In the genomic region with DNA sequence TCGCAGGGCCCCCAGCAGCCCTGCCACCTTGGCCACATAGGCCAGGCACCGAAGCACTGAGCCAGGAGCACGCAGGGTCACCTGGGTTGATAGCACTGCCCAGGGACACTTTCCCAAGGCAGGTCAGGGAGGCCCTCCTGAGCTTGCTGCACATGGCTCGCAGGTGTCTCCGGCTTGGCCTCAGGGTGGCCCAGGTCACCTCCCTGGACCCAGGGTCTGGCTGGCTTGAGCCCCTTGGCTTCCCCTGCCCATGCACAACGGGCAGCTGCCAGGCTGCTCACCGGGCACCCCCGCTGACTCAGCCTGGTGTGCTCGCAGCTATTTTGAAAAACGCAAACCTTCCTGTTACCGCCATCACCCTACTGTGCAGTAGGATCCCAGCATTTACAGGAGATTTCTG, we compare ENCODE assay signal across 29 cellular contexts.
"Had no signal": no experiment of that assay in that cellular context is flagged by ENCODE, and none has a peak within 500 bp of the region (broad histone marks: within the 10 kb centered on the region; RNA-seq: fewer than 3 reads in every experiment).

No MANE protein-coding gene starts in this region.

- H2AFZ ChIP-seq: hepatocyte had no signal

- H3K4me3 ChIP-seq: heart right ventricle, hepatocyte, left ventricle myocardium inferior, lung, mucosa of descending colon, pancreas, prostate gland, skin epidermis, stomach, testis, thyroid gland, transverse colon, upper lobe of left lung, vagina had no signal

- H3K9me3 ChIP-seq: mucosa of descending colon, pancreas, prostate gland, testis, thyroid gland, transverse colon, upper lobe of left lung, vagina had no signal

- H3K36me3 Mint-ChIP-seq: naive thymus-derived CD4-positive, alpha-beta T cell; natural killer cell treated with Interleukin-12 subunit alpha and Interleukin-12 subunit beta and Interleukin-15 and Interleukin-18, amount 100 ng/mL, for 72 hours; stimulated activated naive B cell treated with anti-CD40 and anti-IgM and Interleukin-4, amounts not matched to agents 10 μg/mL and 1 μg/mL and 100 μg/mL, for 72 hours had no signal

- ATAC-seq: heart right ventricle; mucosa of descending colon; naive thymus-derived CD4-positive, alpha-beta T cell; natural killer cell treated with Interleukin-12 subunit alpha and Interleukin-12 subunit beta and Interleukin-15 and Interleukin-18, amount 100 ng/mL, for 72 hours; pancreas; right cardiac atrium; sciatic nerve; stimulated activated naive B cell treated with anti-CD40 and anti-IgM and Interleukin-4, amounts not matched to agents 10 μg/mL and 1 μg/mL and 100 μg/mL, for 72 hours; stimulated activated naive CD8-positive, alpha-beta T cell treated with anti-CD3 and anti-CD28 coated beads, Interleukin-15, Interleukin-2, amounts not matched to agents 100 U/mL and 50 U/mL, for 24 hours had no signal

- H3K79me2 ChIP-seq: hepatocyte had no signal

- H3K4me3 Mint-ChIP-seq: naive thymus-derived CD4-positive, alpha-beta T cell; natural killer cell treated with Interleukin-12 subunit alpha and Interleukin-12 subunit beta and Interleukin-15 and Interleukin-18, amount 100 ng/mL, for 72 hours; stimulated activated naive B cell treated with anti-CD40 and anti-IgM and Interleukin-4, amounts not matched to agents 10 μg/mL and 1 μg/mL and 100 μg/mL, for 72 hours had no signal

- H3K36me3 ChIP-seq: heart right ventricle, left ventricle myocardium inferior, pancreas, prostate gland, stomach, thyroid gland, transverse colon, upper lobe of left lung, vagina had no signal

- H3K27ac ChIP-seq: heart right ventricle, hepatocyte, left ventricle myocardium inferior, pancreas, prostate gland, skin epidermis, stomach, testis, thyroid gland, transverse colon, upper lobe of left lung, vagina had no signal

- H3K27ac Mint-ChIP-seq: naive thymus-derived CD4-positive, alpha-beta T cell; natural killer cell treated with Interleukin-12 subunit alpha and Interleukin-12 subunit beta and Interleukin-15 and Interleukin-18, amount 100 ng/mL, for 72 hours; stimulated activated naive B cell treated with anti-CD40 and anti-IgM and Interleukin-4, amounts not matched to agents 10 μg/mL and 1 μg/mL and 100 μg/mL, for 72 hours had no signal

- H3K27me3 Mint-ChIP-seq: naive thymus-derived CD4-positive, alpha-beta T cell; natural killer cell treated with Interleukin-12 subunit alpha and Interleukin-12 subunit beta and Interleukin-15 and Interleukin-18, amount 100 ng/mL, for 72 hours; stimulated activated naive B cell treated with anti-CD40 and anti-IgM and Interleukin-4, amounts not matched to agents 10 μg/mL and 1 μg/mL and 100 μg/mL, for 72 hours had no signal

- H3K9me3 Mint-ChIP-seq: natural killer cell treated with Interleukin-12 subunit alpha and Interleukin-12 subunit beta and Interleukin-15 and Interleukin-18, amount 100 ng/mL, for 72 hours had no signal

- DNase-seq: heart right ventricle; kidney; left ventricle myocardium inferior; mesendoderm; midbrain; mucosa of descending colon; naive thymus-derived CD4-positive, alpha-beta T cell; nucleus accumbens; pancreas; retina; right cardiac atrium; stimulated activated CD4-positive, alpha-beta T cell treated with anti-CD3 and anti-CD28 coated beads, Interleukin-12 subunit alpha, Interleukin-12 subunit beta, amount 100 ng/mL, for 4 hours; stimulated activated CD4-positive, alpha-beta T cell treated with anti-CD3 and anti-CD28 coated beads, Interleukin-15, amount 100 ng/mL, for 24 hours; stimulated activated CD4-positive, alpha-beta T cell treated with anti-CD3 and anti-CD28 coated beads, Interleukin-2, amount 100 ng/mL, for 24 hours; stimulated activated CD4-positive, alpha-beta T cell treated with anti-CD3 and anti-CD28 coated beads, Interleukin-4, amount 100 ng/mL, for 1 hour; stimulated activated naive B cell treated with anti-CD40 and anti-IgM and Interleukin-4, amounts not matched to agents 10 μg/mL and 1 μg/mL and 100 μg/mL, for 72 hours; stimulated activated naive CD8-positive, alpha-beta T cell treated with anti-CD3 and anti-CD28 coated beads, Interleukin-15, Interleukin-2, amounts not matched to agents 100 U/mL and 50 U/mL, for 24 hours; stomach; testis; thyroid gland; transverse colon had no signal

- H3K4me2 ChIP-seq: hepatocyte had no signal

- H3K27me3 ChIP-seq: heart right ventricle, hepatocyte, pancreas, stomach, testis, thyroid gland, transverse colon, upper lobe of left lung, vagina had no signal
